Comparison of ENCODE assay signal across 8 cellular contexts in genomic region chr9:4738866-4739586, GRCh38. TPM values are rescaled to one million over a fixed set of nuclear protein-coding genes. Genes with fewer than 3 reads are reported as not detected.
A peak's percentile ranks its signal among the peaks of the same experiment; 100 is the strongest.
DNase-seq lines count a peak whose midpoint lies in the region; ATAC-seq and TF ChIP-seq lines count a peak whose summit lies in the region.

No MANE protein-coding gene starts in this region.

- DNase-seq in H7 (no peak), RKO (ENCODE audit: low spot score) (peak; percentile 38), fibroblast of lung (ENCODE audit: low read depth in 2 of 2) (no peak), gastrocnemius medialis (no peak), NCI-H446 (lab: John Stamatoyannopoulos, UW) (no peak), AG08395 (ENCODE audit: low spot score) (no peak), GDM1 (lab: John Stamatoyannopoulos, UW) (no peak)
- DNase-seq in activated effector memory CD4-positive, alpha-beta T cell treated with Interleukin-2 at 50 U/mL for 16 hours = no peak

- no peaks in the 10 kb centered on the region for H4K20me1 ChIP-seq in fibroblast of lung (ENCODE audit: control insufficient read depth, extremely low read depth, insufficient read depth, low read length)

- no peak overlapping the region for H2AFZ ChIP-seq in fibroblast of lung (ENCODE audit: low read length)

- no peaks in the 10 kb centered on the region for H3K4me1 ChIP-seq in fibroblast of lung (ENCODE audit: control insufficient read depth, extremely low read depth, insufficient read depth, low read length)
- H3K4me1 ChIP-seq in gastrocnemius medialis = peaks cover 21 to 25% of the 10 kb centered on the region in 2 donors

- H3K27ac ChIP-seq in fibroblast of lung (ENCODE audit: insufficient read depth, low read length) = no peak overlapping the region
- peak overlapping the region; percentile 87 to 95 (median 92) for H3K27ac ChIP-seq in gastrocnemius medialis

- H3K9ac ChIP-seq in fibroblast of lung (ENCODE audit: insufficient read depth, low read length) = no peak overlapping the region

- H3K4me3 ChIP-seq in H7 (ENCODE audit: insufficient read depth, low read depth, low read length) (peak overlapping the region; percentile 97), fibroblast of lung (replicated peaks in 1 of 4; ENCODE audit: control extremely low read depth in 1 of 4, insufficient read depth in 1 of 4, low read depth in 3 of 4, low read length in 4 of 4) (peak overlapping the region; percentile 73 to 95 (median 92)), gastrocnemius medialis (peak overlapping the region; percentile 83 to 89 (median 86))

- no peak for TF ChIP-seq POLR2A in gastrocnemius medialis (IDR thresholded peaks at IDR 0.05)

- in situ Hi-C loops in gastrocnemius medialis (cut with MboI; ENCODE audit: low sequenced_read_pairs in 4 of 4) = loop anchor here in 1 of 4 donors (10.0 kb wide), 1 partner anchor 54 kb away; no protein-coding TSS in a partner anchor

- H3K27me3 ChIP-seq in H7 (ENCODE audit: control insufficient read depth, insufficient read depth, low read length) (no peaks in the 10 kb centered on the region), fibroblast of lung (ENCODE audit: control insufficient read depth, insufficient read depth, low read length) (no peaks in the 10 kb centered on the region), gastrocnemius medialis (no peaks in the 10 kb centered on the region)

- H3K9me3 ChIP-seq in fibroblast of lung (ENCODE audit: control insufficient read depth, insufficient read depth, low read depth, low read length) (no peaks in the 10 kb centered on the region), gastrocnemius medialis (no peaks in the 10 kb centered on the region)

- intact Hi-C loops in gastrocnemius medialis (cut with DNase I; ENCODE audit: low total_unique reads) = no loop called here

- ATAC-seq in gastrocnemius medialis = peak in 1 of 2 donors; percentile 7

- H3K4me2 ChIP-seq in fibroblast of lung (ENCODE audit: extremely low read depth, insufficient read depth, low read length) = peak overlapping the region; percentile 83

- TF ChIP-seq CTCF in fibroblast of lung (conservative IDR thresholded peaks at IDR 0.05 in 1 of 2, IDR thresholded peaks at IDR 0.05 in 1 of 2; ENCODE audit: low read depth in 1 of 2, low read length in 2 of 2) = no peak
- no peak for TF ChIP-seq CTCF in gastrocnemius medialis (IDR thresholded peaks at IDR 0.05 in 4 of 5, conservative IDR thresholded peaks at IDR 0.05 in 1 of 5)

- peaks cover 47% of the 10 kb centered on the region for H3K79me2 ChIP-seq in fibroblast of lung (ENCODE audit: control insufficient read depth, insufficient read depth, low read length)

- no peaks in the 10 kb centered on the region for H3K36me3 ChIP-seq in H7 (replicated peaks; ENCODE audit: control insufficient read depth, insufficient read depth, low read length)
- H3K36me3 ChIP-seq in fibroblast of lung (ENCODE audit: control insufficient read depth, insufficient read depth, low read length) = no peaks in the 10 kb centered on the region
- H3K36me3 ChIP-seq in gastrocnemius medialis = no peaks in the 10 kb centered on the region

RNA-seq across cellular contexts. Expression of gene AK3, which starts 2.0 kb away (rescaled TPM):
- total RNA-seq in H7 (2014; rRNA removed; shearing (Covaris generic)) = 116 and 118 TPM in 2 replicates
- total RNA-seq in fibroblast of lung = 53.9 and 90.3 TPM in 2 replicates
- polyA plus RNA-seq in fibroblast of lung = 56.3 and 66.3 TPM in 2 replicates
- polyA plus RNA-seq in fibroblast of lung (2012) = 44.2 and 50.3 TPM in 2 replicates
- polyA minus RNA-seq in fibroblast of lung (ENCODE audit: low replicate concordance) = 8.2 and 13.4 TPM in 2 replicates
- total RNA-seq in gastrocnemius medialis = 100 to 1,000 TPM; 163 to 270 (median 188) TPM

RNA-seq across cellular contexts. Expression of gene RCL1, which starts 53.7 kb away (rescaled TPM):
- total RNA-seq in H7 (2014; rRNA removed; shearing (Covaris generic)) = 16.6 and 25.6 TPM in 2 replicates
- total RNA-seq in fibroblast of lung (13.6 and 14.5 TPM in 2 replicates), gastrocnemius medialis (10 to 100 TPM; 18.8 to 62.4 (median 26.2) TPM)
- polyA plus RNA-seq in fibroblast of lung = 5.0 and 8.8 TPM in 2 replicates
- polyA plus RNA-seq in fibroblast of lung (2012) = 3.7 and 9.1 TPM in 2 replicates
- 13.3 and 14.2 TPM in 2 replicates for polyA minus RNA-seq in fibroblast of lung (ENCODE audit: low replicate concordance)

RNA-seq across cellular contexts. Expression of gene CDC37L1, which starts 59.7 kb away (rescaled TPM):
- total RNA-seq in H7 (2014; rRNA removed; shearing (Covaris generic)) = 18.8 and 20.4 TPM in 2 replicates
- total RNA-seq in fibroblast of lung = 15.4 and 16.7 TPM in 2 replicates
- polyA plus RNA-seq in fibroblast of lung = 9.2 and 15.2 TPM in 2 replicates
- polyA plus RNA-seq in fibroblast of lung (2012) = 7.7 and 13.3 TPM in 2 replicates
- 0.74 and 4.1 TPM in 2 replicates for polyA minus RNA-seq in fibroblast of lung (ENCODE audit: low replicate concordance)
- total RNA-seq in gastrocnemius medialis = 100 to 1,000 TPM in 3 of 4 donors, 10 to 100 TPM in 1; 91.1 to 157 (median 131) TPM
